Comparison of ENCODE assay signal across 2 cellular contexts in genomic region chr1:40834968-40835545, GRCh38.
TF ChIP-seq lines count a peak whose summit lies in the region.

No MANE protein-coding gene starts in this region.

TF ChIP-seq in IMR-90, 13 proteins besides CTCF, POLR2A, EP300 and RAD21:
- no peak for TF ChIP-seq FOS (IDR thresholded peaks at IDR 0.05; ENCODE audit: low read depth, low read length)
- TF ChIP-seq USF2 (IDR thresholded peaks at IDR 0.05; ENCODE audit: low read depth, low read length) = no peak
- TF ChIP-seq RFX5 (IDR thresholded peaks at IDR 0.05; ENCODE audit: low read depth, low read length) = no peak
- no peak for TF ChIP-seq MAFK (IDR thresholded peaks at IDR 0.05; ENCODE audit: low read depth, low read length)
- no peak for TF ChIP-seq RCOR1 (IDR thresholded peaks at IDR 0.05; ENCODE audit: insufficient replicate concordance, low read length)
- TF ChIP-seq MAZ (IDR thresholded peaks at IDR 0.05; ENCODE audit: borderline replicate concordance, low read depth, low read length) = no peak
- TF ChIP-seq CHD1 (IDR thresholded peaks at IDR 0.05; ENCODE audit: low read depth, low read length) = no peak
- no peak for TF ChIP-seq SMC3 (IDR thresholded peaks at IDR 0.05; ENCODE audit: low read depth, low read length)
- no peak for TF ChIP-seq BHLHE40 (IDR thresholded peaks at IDR 0.05; ENCODE audit: low read depth, low read length)
- no peak for TF ChIP-seq ELK1 (IDR thresholded peaks at IDR 0.05; ENCODE audit: borderline replicate concordance, low read depth, low read length)
- no peak for TF ChIP-seq NFE2L2 (IDR thresholded peaks at IDR 0.05; ENCODE audit: low read depth, low read length)

TF ChIP-seq in SK-N-SH, 30 proteins besides CTCF, POLR2A, EP300 and RAD21:
- TF ChIP-seq IRF3 (IDR thresholded peaks at IDR 0.05; ENCODE audit: low read depth, low read length) (no peak), JUND (IDR thresholded peaks at IDR 0.05) (no peak), ZBTB33 (IDR thresholded peaks at IDR 0.05; ENCODE audit: borderline replicate concordance, low read depth) (no peak)
